ENCODE assay signal across 6 cellular contexts in the genomic region with DNA sequence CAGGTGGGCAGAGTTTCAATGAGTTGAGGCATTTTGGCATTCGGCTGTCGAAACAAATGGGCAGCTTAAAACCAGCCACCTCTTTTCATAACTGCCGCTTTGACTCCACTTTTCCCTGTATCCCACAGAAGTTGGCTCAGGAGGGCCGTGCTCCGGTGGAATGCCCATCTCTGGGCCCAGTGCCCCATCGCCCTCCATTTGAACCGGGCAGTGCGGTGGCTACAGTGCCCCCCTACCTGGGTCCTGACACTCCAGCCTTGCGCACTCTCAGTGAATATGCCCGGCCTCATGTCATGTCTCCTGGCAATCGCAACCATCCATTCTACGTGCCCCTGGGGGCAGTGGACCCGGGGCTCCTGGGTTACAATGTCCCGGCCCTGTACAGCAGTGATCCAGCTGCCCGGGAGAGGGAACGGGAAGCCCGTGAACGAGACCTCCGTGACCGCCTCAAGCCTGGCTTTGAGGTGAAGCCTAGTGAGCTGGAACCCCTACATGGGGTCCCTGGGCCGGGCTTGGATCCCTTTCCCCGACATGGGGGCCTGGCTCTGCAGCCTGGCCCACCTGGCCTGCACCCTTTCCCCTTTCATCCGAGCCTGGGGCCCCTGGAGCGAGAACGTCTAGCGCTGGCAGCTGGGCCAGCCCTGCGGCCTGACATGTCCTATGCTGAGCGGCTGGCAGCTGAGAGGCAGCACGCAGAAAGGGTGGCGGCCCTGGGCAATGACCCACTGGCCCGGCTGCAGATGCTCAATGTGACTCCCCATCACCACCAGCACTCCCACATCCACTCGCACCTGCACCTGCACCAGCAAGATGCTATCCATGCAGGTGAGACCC. TPM values are rescaled to one million over a fixed set of nuclear protein-coding genes. Genes with fewer than 3 reads are reported as not detected.
DNase-seq lines count a peak whose midpoint lies in the region; ATAC-seq and TF ChIP-seq lines count a peak whose summit lies in the region.

No MANE protein-coding gene starts in this region.

- H3K27ac ChIP-seq in SK-N-SH (ENCODE audit: low read depth in 2 of 2, low read length in 1 of 2) (peak overlapping the region in 1 of 2 experiments; percentile 65), suprapubic skin (peak overlapping the region; percentile 94)

- TF ChIP-seq POLR2A in suprapubic skin (IDR thresholded peaks at IDR 0.05) = no peak

- peak overlapping the region; percentile 85 for H3K27ac Mint-ChIP-seq in glutamatergic neuron (ENCODE audit: unreplicated experiment)

- H3K36me3 Mint-ChIP-seq in glutamatergic neuron (ENCODE audit: unreplicated experiment) = peaks cover 13% of the 10 kb centered on the region

- H3K27me3 ChIP-seq in SK-N-SH (ENCODE audit: insufficient read depth) (no peaks in the 10 kb centered on the region), suprapubic skin (no peaks in the 10 kb centered on the region)

- TF ChIP-seq CTCF in SK-N-SH (IDR thresholded peaks at IDR 0.05) (no peak), glutamatergic neuron (IDR thresholded peaks at IDR 0.05; ENCODE audit: partially characterized antibody, unreplicated experiment) (peak; percentile 33), suprapubic skin (IDR thresholded peaks at IDR 0.05) (no peak)

- peak; percentile 14 for DNase-seq in SK-N-SH
- DNase-seq in glutamatergic neuron = no peak
- DNase-seq in suprapubic skin (ENCODE audit: low spot score in 2 of 2) = no peak
- DNase-seq in LoVo (ENCODE audit: low spot score) = no peak
- DNase-seq in T-helper 9 cell = no peak

- peaks cover 8% of the 10 kb centered on the region for H4K20me1 ChIP-seq in SK-N-SH (ENCODE audit: insufficient read depth)

- peaks cover 0 to 22% of the 10 kb centered on the region in 2 experiments; a peak in 2 of 4 replicates for H3K4me1 ChIP-seq in SK-N-SH (ENCODE audit: control insufficient read depth in 1 of 2, insufficient read depth in 2 of 2, low read depth in 1 of 2, low read length in 1 of 2)
- peaks cover 39% of the 10 kb centered on the region for H3K4me1 ChIP-seq in suprapubic skin

- H3K4me1 Mint-ChIP-seq in glutamatergic neuron (ENCODE audit: low read depth, unreplicated experiment) = peaks cover 5% of the 10 kb centered on the region

- no peaks in the 10 kb centered on the region for H3K9me2 ChIP-seq in SK-N-SH

- H3K27me3 Mint-ChIP-seq in glutamatergic neuron (ENCODE audit: unreplicated experiment) = peaks cover 26% of the 10 kb centered on the region

- 85% methylated on average over 26 of the region's 32 CpGs for WGBS in SK-N-SH (ENCODE audit: low lambda C conversion rate)
- WGBS in suprapubic skin = 63% methylated on average over 11 of the region's 32 CpGs

- ATAC-seq in SK-N-SH treated with all-trans-retinoic acid at 6 μM for 48 hours = no peak

- 0 out of 2 replicates have a peak overlapping the region, but pooled peaks have one; percentile 17 for H3K9ac ChIP-seq in SK-N-SH

- peaks cover 67% of the 10 kb centered on the region for H3F3A ChIP-seq in SK-N-SH (replicated peaks; ENCODE audit: insufficient read depth)

- CTCF ChIA-PET in SK-N-SH (lab: Yijun Ruan, JAX) = interaction anchor here (0.6 to 9.2 kb wide), 14 partner anchors 8 to 185 kb away, joined by 3 to 134 read pairs (median 4); a partner anchor contains a TSS

- H3K4me3 ChIP-seq in SK-N-SH (ENCODE audit: low read depth in 2 of 2, low read length in 1 of 2) = peak overlapping the region; percentile 53 to 66; a peak in 2 of 4 replicates
- peak overlapping the region; percentile 83 for H3K4me3 ChIP-seq in suprapubic skin

- peak overlapping the region; percentile 81 for H3K4me3 Mint-ChIP-seq in glutamatergic neuron (ENCODE audit: unreplicated experiment)

- H3K79me2 ChIP-seq in SK-N-SH (ENCODE audit: insufficient read depth) = peaks cover 39% of the 10 kb centered on the region

- H3K9me3 ChIP-seq in SK-N-SH (no peaks in the 10 kb centered on the region), suprapubic skin (no peaks in the 10 kb centered on the region)

- H3K9me3 Mint-ChIP-seq in glutamatergic neuron (ENCODE audit: unreplicated experiment) = peaks cover 30% of the 10 kb centered on the region

- POLR2A ChIA-PET in SK-N-SH (lab: Yijun Ruan, JAX) = interaction anchor here (0.7 to 1.6 kb wide), 12 partner anchors 10 to 87 kb away, joined by 3 to 15 read pairs (median 4); a partner anchor contains a TSS

- no peak for TF ChIP-seq RAD21 in SK-N-SH (IDR thresholded peaks at IDR 0.05; ENCODE audit: low read length)

- H3K4me2 ChIP-seq in SK-N-SH = peak overlapping the region; percentile 29; the same call in 1 of the 2 replicates

- no peak overlapping the region for H2AFZ ChIP-seq in SK-N-SH (ENCODE audit: low read depth)

- H3K36me3 ChIP-seq in SK-N-SH (replicated peaks in 1 of 2; ENCODE audit: control insufficient read depth in 1 of 2, insufficient read depth in 2 of 2, low read length in 1 of 2) = peaks cover 53 to 60% of the 10 kb centered on the region in 2 experiments
- H3K36me3 ChIP-seq in suprapubic skin = peaks cover 40% of the 10 kb centered on the region

- TF ChIP-seq EP300 in SK-N-SH (IDR thresholded peaks at IDR 0.05; ENCODE audit: borderline replicate concordance in 1 of 2, low read depth in 1 of 2, low read length in 1 of 2) = no peak
- no peak for TF ChIP-seq EP300 in suprapubic skin (IDR thresholded peaks at IDR 0.05)

TF ChIP-seq in SK-N-SH, 30 proteins besides CTCF, POLR2A, EP300 and RAD21 (continues in another document):
- TF ChIP-seq, protein P1, sequence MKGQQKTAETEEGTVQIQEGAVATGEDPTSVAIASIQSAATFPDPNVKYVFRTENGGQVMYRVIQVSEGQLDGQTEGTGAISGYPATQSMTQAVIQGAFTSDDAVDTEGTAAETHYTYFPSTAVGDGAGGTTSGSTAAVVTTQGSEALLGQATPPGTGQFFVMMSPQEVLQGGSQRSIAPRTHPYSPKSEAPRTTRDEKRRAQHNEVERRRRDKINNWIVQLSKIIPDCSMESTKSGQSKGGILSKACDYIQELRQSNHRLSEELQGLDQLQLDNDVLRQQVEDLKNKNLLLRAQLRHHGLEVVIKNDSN (IDR thresholded peaks at IDR 0.05; ENCODE audit: borderline replicate concordance, low read depth) = no peak
- TF ChIP-seq RFX5 (IDR thresholded peaks at IDR 0.05; ENCODE audit: low read length) = no peak
- no peak for TF ChIP-seq RCOR1 (IDR thresholded peaks at IDR 0.05; ENCODE audit: low read length)
- no peak for TF ChIP-seq MEF2A (IDR thresholded peaks at IDR 0.05; ENCODE audit: borderline replicate concordance, low read depth)
- no peak for TF ChIP-seq TCF12 (IDR thresholded peaks at IDR 0.05)
- no peak for TF ChIP-seq JUND (IDR thresholded peaks at IDR 0.05)
- no peak for TF ChIP-seq TEAD4 (IDR thresholded peaks at IDR 0.05; ENCODE audit: borderline replicate concordance, insufficient read depth)
- TF ChIP-seq SMC3 (IDR thresholded peaks at IDR 0.05; ENCODE audit: low read depth, low read length) = no peak
- TF ChIP-seq CHD2 (IDR thresholded peaks at IDR 0.05; ENCODE audit: low read length, partially characterized antibody) = no peak
- no peak for TF ChIP-seq RXRA (IDR thresholded peaks at IDR 0.05; ENCODE audit: borderline replicate concordance, low read depth)

TF ChIP-seq in SK-N-SH treated with all-trans-retinoic acid at 6 μM for 48 hours, 23 proteins besides CTCF, POLR2A, EP300 and RAD21 (continues in another document):
- TF ChIP-seq ZNF8 (CRISPR knock-in tag; IDR thresholded peaks at IDR 0.05) = no peak
- no peak for TF ChIP-seq ZFP30 (CRISPR knock-in tag; IDR thresholded peaks at IDR 0.05)
- TF ChIP-seq, protein P2, sequence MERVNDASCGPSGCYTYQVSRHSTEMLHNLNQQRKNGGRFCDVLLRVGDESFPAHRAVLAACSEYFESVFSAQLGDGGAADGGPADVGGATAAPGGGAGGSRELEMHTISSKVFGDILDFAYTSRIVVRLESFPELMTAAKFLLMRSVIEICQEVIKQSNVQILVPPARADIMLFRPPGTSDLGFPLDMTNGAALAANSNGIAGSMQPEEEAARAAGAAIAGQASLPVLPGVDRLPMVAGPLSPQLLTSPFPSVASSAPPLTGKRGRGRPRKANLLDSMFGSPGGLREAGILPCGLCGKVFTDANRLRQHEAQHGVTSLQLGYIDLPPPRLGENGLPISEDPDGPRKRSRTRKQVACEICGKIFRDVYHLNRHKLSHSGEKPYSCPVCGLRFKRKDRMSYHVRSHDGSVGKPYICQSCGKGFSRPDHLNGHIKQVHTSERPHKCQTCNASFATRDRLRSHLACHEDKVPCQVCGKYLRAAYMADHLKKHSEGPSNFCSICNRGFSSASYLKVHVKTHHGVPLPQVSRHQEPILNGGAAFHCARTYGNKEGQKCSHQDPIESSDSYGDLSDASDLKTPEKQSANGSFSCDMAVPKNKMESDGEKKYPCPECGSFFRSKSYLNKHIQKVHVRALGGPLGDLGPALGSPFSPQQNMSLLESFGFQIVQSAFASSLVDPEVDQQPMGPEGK (CRISPR knock-in tag; IDR thresholded peaks at IDR 0.05; ENCODE audit: borderline replicate concordance) = no peak
- TF ChIP-seq OSR1 (CRISPR knock-in tag; IDR thresholded peaks at IDR 0.05) = no peak
- no peak for TF ChIP-seq TCF4 (CRISPR knock-in tag; IDR thresholded peaks at IDR 0.05; ENCODE audit: borderline replicate concordance)
- no peak for TF ChIP-seq CSDC2 (CRISPR knock-in tag; IDR thresholded peaks at IDR 0.05)

RNA-seq across cellular contexts. Expression of a gene that starts 5.0 kb away (rescaled TPM):
- polyA plus RNA-seq in SK-N-SH (2012; rRNA removed) = not detected in 2 replicates
- not detected in 2 replicates for polyA plus RNA-seq in SK-N-SH (2012; cell fraction: cytosol; rRNA removed)
- polyA plus RNA-seq in SK-N-SH (2012; cell fraction: nucleus; rRNA removed) = not detected in 2 replicates
- total RNA-seq in glutamatergic neuron (ENCODE audit: unreplicated experiment) (not detected), suprapubic skin (not detected)

RNA-seq across cellular contexts. Expression of a gene that starts 5.3 kb away (rescaled TPM):
- 560 and 659 TPM in 2 replicates for polyA plus RNA-seq in SK-N-SH (2012; rRNA removed)
- polyA plus RNA-seq in SK-N-SH (2012; cell fraction: cytosol; rRNA removed) = 378 and 573 TPM in 2 replicates
- 265 and 491 TPM in 2 replicates for polyA plus RNA-seq in SK-N-SH (2012; cell fraction: nucleus; rRNA removed)
- total RNA-seq in glutamatergic neuron (ENCODE audit: unreplicated experiment) (184 TPM), suprapubic skin (100 to 1,000 TPM; 251 to 495 (median 436) TPM)

RNA-seq across cellular contexts. Expression of a gene that starts 10.8 kb away (rescaled TPM):
- 18.5 and 29.3 TPM in 2 replicates for polyA plus RNA-seq in SK-N-SH (2012; rRNA removed)
- 13.8 and 20.9 TPM in 2 replicates for polyA plus RNA-seq in SK-N-SH (2012; cell fraction: cytosol; rRNA removed)
- polyA plus RNA-seq in SK-N-SH (2012; cell fraction: nucleus; rRNA removed) = 79.0 and 104 TPM in 2 replicates
- total RNA-seq in glutamatergic neuron (ENCODE audit: unreplicated experiment) = 94.6 TPM
- total RNA-seq in suprapubic skin = 100 to 1,000 TPM in 1 of 4 donors, 10 to 100 TPM in 3; 58.4 to 137 (median 67.7) TPM

RNA-seq across cellular contexts. Expression of a gene that starts 12.6 kb away (rescaled TPM):
- polyA plus RNA-seq in SK-N-SH (2012; rRNA removed) = 0.12 and 0.18 TPM in 2 replicates
- 0.09 TPM in 1 of 2 replicates, not detected in the other for polyA plus RNA-seq in SK-N-SH (2012; cell fraction: cytosol; rRNA removed)
- polyA plus RNA-seq in SK-N-SH (2012; cell fraction: nucleus; rRNA removed) = 0.43 and 0.96 TPM in 2 replicates
- 3.8 TPM for total RNA-seq in glutamatergic neuron (ENCODE audit: unreplicated experiment)
- total RNA-seq in suprapubic skin = 10 to 100 TPM; 18.5 to 59.1 (median 39.4) TPM

RNA-seq across cellular contexts. Expression of a gene that starts 24.2 kb away (rescaled TPM):
- polyA plus RNA-seq in SK-N-SH (2012; rRNA removed) = 50.6 and 56.9 TPM in 2 replicates
- 39.1 and 43.0 TPM in 2 replicates for polyA plus RNA-seq in SK-N-SH (2012; cell fraction: cytosol; rRNA removed)
- 190 and 231 TPM in 2 replicates for polyA plus RNA-seq in SK-N-SH (2012; cell fraction: nucleus; rRNA removed)
- 182 TPM for total RNA-seq in glutamatergic neuron (ENCODE audit: unreplicated experiment)
- 10 to 100 TPM in 1 of 4 donors, 1 to 10 TPM in 3; 1.3 to 15.4 (median 6.9) TPM for total RNA-seq in suprapubic skin
